Comparison of ENCODE assay signal across 17 cellular contexts in the genomic region with DNA sequence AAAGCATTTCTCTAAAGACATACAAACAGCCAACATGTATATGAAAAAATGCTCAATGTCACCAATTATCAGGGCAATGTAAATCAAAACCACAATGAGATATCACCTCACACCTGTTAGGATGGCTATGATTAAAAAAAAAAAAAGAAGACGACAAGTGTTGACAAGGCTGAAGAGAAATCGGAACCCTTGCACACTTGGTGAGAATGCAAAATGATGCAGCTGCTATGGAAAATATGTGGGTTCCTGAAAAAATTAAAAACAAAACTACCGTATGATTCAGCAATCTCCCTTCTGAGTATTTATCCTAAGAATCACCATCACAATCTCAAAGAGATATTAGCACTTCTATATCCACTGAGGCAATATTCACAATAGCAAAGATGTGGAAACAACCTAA. TPM values are rescaled to one million over a fixed set of nuclear protein-coding genes. Genes with fewer than 3 reads are reported as not detected.
DNase-seq lines count a peak whose midpoint lies in the region; ATAC-seq, FAIRE-seq and TF ChIP-seq lines count a peak whose summit lies in the region.
"Had no signal": no experiment of that assay in that cellular context is flagged by ENCODE, and none has a peak within 500 bp of the region (broad histone marks: within the 10 kb centered on the region; RNA-seq: fewer than 3 reads in every experiment).

No MANE protein-coding gene starts in this region.

- DNase-seq in activated CD4-positive, alpha-beta T cell treated with anti-CD3 and anti-CD28 coated beads for 36 hours, result no peak
- no peak for DNase-seq in activated CD4-positive, alpha-beta T cell treated with anti-CD3 and anti-CD28 coated beads for 48 hours
- no peak for DNase-seq in Karpas-422
- DNase-seq in stimulated activated effector memory CD8-positive, alpha-beta T cell treated with anti-CD3 and anti-CD28 coated beads, Interleukin-12 subunit alpha, Interleukin-12 subunit beta, amount 100 ng/mL, for 72 hours (ENCODE audit: low spot score in 2 of 2), result no peak
- no peak for DNase-seq in H54 (ENCODE audit: insufficient read length, low spot score)
- DNase-seq: 8988T; AML-193; Caco-2; CD8-positive, alpha-beta memory T cell; DND-41; GDM1; GM23248; H7; IMR-90 had no signal

- H3K9ac ChIP-seq in Karpas-422 (ENCODE audit: low read length), result no peak overlapping the region
- no peak overlapping the region for H3K9ac ChIP-seq in OCI-LY3 (ENCODE audit: low read length)
- H3K9ac ChIP-seq: BLaER1, GM23248 had no signal

- no peak overlapping the region for H2AFZ ChIP-seq in Karpas-422 (ENCODE audit: low read length)
- H2AFZ ChIP-seq in OCI-LY3 (ENCODE audit: low read depth, low read length), result no peak overlapping the region
- H2AFZ ChIP-seq: GM23248 had no signal

- no peak for TF ChIP-seq CTCF in OCI-LY3 (IDR thresholded peaks at IDR 0.05; ENCODE audit: low read depth, low read length)

- H3K4me3 Mint-ChIP-seq in activated CD4-positive, alpha-beta T cell treated with anti-CD3 and anti-CD28 coated beads for 36 hours, result no peak overlapping the region
- H3K4me3 Mint-ChIP-seq in stimulated activated effector memory CD8-positive, alpha-beta T cell treated with anti-CD3 and anti-CD28 coated beads, Interleukin-12 subunit alpha, Interleukin-12 subunit beta, amount 100 ng/mL, for 72 hours, result no peak overlapping the region

- POLR2A ChIA-PET in activated CD4-positive, alpha-beta T cell treated with anti-CD3 and anti-CD28 coated beads for 36 hours (lab: Charles Lee), result no interaction called here

- no peaks in the 10 kb centered on the region for H3K9me3 ChIP-seq in Karpas-422 (ENCODE audit: low read length)
- no peaks in the 10 kb centered on the region; the same call in 1 of the 2 replicates for H3K9me3 ChIP-seq in OCI-LY3 (ENCODE audit: insufficient read depth, low read length)

- FAIRE-seq in H54 (lab: Jason Lieb, UNC), result no peak

- peak overlapping the region; percentile 37; the same call in 1 of the 2 replicates for H3K27ac ChIP-seq in Karpas-422 (ENCODE audit: low read length)
- H3K27ac ChIP-seq in OCI-LY3 (ENCODE audit: low read length), result no peak overlapping the region
- H3K27ac ChIP-seq: BLaER1, GM23248 had no signal

- H3K27ac Mint-ChIP-seq in activated CD4-positive, alpha-beta T cell treated with anti-CD3 and anti-CD28 coated beads for 36 hours, result no peak overlapping the region
- no peak overlapping the region for H3K27ac Mint-ChIP-seq in stimulated activated effector memory CD8-positive, alpha-beta T cell treated with anti-CD3 and anti-CD28 coated beads, Interleukin-12 subunit alpha, Interleukin-12 subunit beta, amount 100 ng/mL, for 72 hours

- intact Hi-C loops in activated CD4-positive, alpha-beta T cell treated with anti-CD3 and anti-CD28 coated beads for 36 hours (cut with DNase I, micrococcal nuclease), result no loop called here

- H3K4me1 ChIP-seq in Karpas-422 (ENCODE audit: low read length) (peaks cover 9% of the 10 kb centered on the region), OCI-LY3 (ENCODE audit: low read length) (peaks cover 23% of the 10 kb centered on the region)

- peaks cover 44% of the 10 kb centered on the region for H3K36me3 ChIP-seq in Karpas-422 (ENCODE audit: insufficient read depth, low read length)
- H3K36me3 ChIP-seq in OCI-LY3 (replicated peaks; ENCODE audit: low read depth, low read length), result peaks cover 29% of the 10 kb centered on the region

- no peak for TF ChIP-seq POLR2A in H54 (IDR thresholded peaks at IDR 0.05; ENCODE audit: low read depth, low read length)

- peaks cover 23% of the 10 kb centered on the region for H3K9me3 Mint-ChIP-seq in activated CD4-positive, alpha-beta T cell treated with anti-CD3 and anti-CD28 coated beads for 36 hours (ENCODE audit: low read depth)
- peaks cover 1% of the 10 kb centered on the region for H3K9me3 Mint-ChIP-seq in stimulated activated effector memory CD8-positive, alpha-beta T cell treated with anti-CD3 and anti-CD28 coated beads, Interleukin-12 subunit alpha, Interleukin-12 subunit beta, amount 100 ng/mL, for 72 hours

- H3K4me1 Mint-ChIP-seq in activated CD4-positive, alpha-beta T cell treated with anti-CD3 and anti-CD28 coated beads for 36 hours, result peaks cover 39% of the 10 kb centered on the region
- H3K4me1 Mint-ChIP-seq in stimulated activated effector memory CD8-positive, alpha-beta T cell treated with anti-CD3 and anti-CD28 coated beads, Interleukin-12 subunit alpha, Interleukin-12 subunit beta, amount 100 ng/mL, for 72 hours, result peaks cover 52% of the 10 kb centered on the region

- H3K9me2 ChIP-seq in Karpas-422 (replicated peaks; ENCODE audit: insufficient read depth, low read length), result no peaks in the 10 kb centered on the region

- no peaks in the 10 kb centered on the region for H3K27me3 ChIP-seq in Karpas-422 (ENCODE audit: low read length)
- no peaks in the 10 kb centered on the region for H3K27me3 ChIP-seq in OCI-LY3 (ENCODE audit: low read depth, low read length)
- H3K27me3 ChIP-seq: BLaER1 had no signal

- H3K4me3 ChIP-seq in Karpas-422 (ENCODE audit: low read length) (no peak overlapping the region), OCI-LY3 (ENCODE audit: low read length) (no peak overlapping the region)
- H3K4me3 ChIP-seq: BLaER1, GM23248 had no signal

- H3K4me2 ChIP-seq in Karpas-422 (ENCODE audit: low read depth, low read length, poor library complexity, severe bottlenecking), result no peak overlapping the region
- H3K4me2 ChIP-seq in OCI-LY3 (ENCODE audit: low read length), result peak overlapping the region; percentile 58
- H3K4me2 ChIP-seq: BLaER1 had no signal

- no peaks in the 10 kb centered on the region for H3K27me3 Mint-ChIP-seq in activated CD4-positive, alpha-beta T cell treated with anti-CD3 and anti-CD28 coated beads for 36 hours
- H3K27me3 Mint-ChIP-seq: CD8-positive, alpha-beta memory T cell had no signal

- H3K79me2 ChIP-seq in Karpas-422 (ENCODE audit: low read length), result peaks cover 100% of the 10 kb centered on the region
- H3K79me2 ChIP-seq in OCI-LY3 (ENCODE audit: low read length), result peaks cover 98% of the 10 kb centered on the region

- H4K20me1 ChIP-seq in Karpas-422 (ENCODE audit: insufficient read depth, low read depth, low read length), result 0 out of 2 replicates have a peak, but pooled peaks cover 3% of the 10 kb centered on the region
- peaks cover 43% of the 10 kb centered on the region for H4K20me1 ChIP-seq in OCI-LY3 (ENCODE audit: insufficient read depth, low read length)

- CTCF ChIA-PET in activated CD4-positive, alpha-beta T cell treated with anti-CD3 and anti-CD28 coated beads for 36 hours (lab: Charles Lee), result no interaction called here

- peaks cover 42% of the 10 kb centered on the region for H3K36me3 Mint-ChIP-seq in activated CD4-positive, alpha-beta T cell treated with anti-CD3 and anti-CD28 coated beads for 36 hours (ENCODE audit: low read depth)
- peaks cover 6% of the 10 kb centered on the region for H3K36me3 Mint-ChIP-seq in stimulated activated effector memory CD8-positive, alpha-beta T cell treated with anti-CD3 and anti-CD28 coated beads, Interleukin-12 subunit alpha, Interleukin-12 subunit beta, amount 100 ng/mL, for 72 hours

- peak; percentile 42 for ATAC-seq in activated CD4-positive, alpha-beta T cell treated with anti-CD3 and anti-CD28 coated beads for 36 hours
- ATAC-seq in stimulated activated effector memory CD8-positive, alpha-beta T cell treated with anti-CD3 and anti-CD28 coated beads, Interleukin-12 subunit alpha, Interleukin-12 subunit beta, amount 100 ng/mL, for 72 hours, result peak; percentile 76
- no peak for ATAC-seq in GM21390 (IDR thresholded peaks at IDR 0.05; ENCODE audit: unreplicated experiment)

RNA-seq across cellular contexts. Expression of gene LMBR1, which starts 11.3 kb away (rescaled TPM):
- total RNA-seq in activated CD4-positive, alpha-beta T cell treated with anti-CD3 and anti-CD28 coated beads for 36 hours, result 10 to 100 TPM; 31.0 to 39.0 TPM
- 123 and 202 TPM in 2 replicates for total RNA-seq in Karpas-422 (2014; rRNA removed; shearing (Covaris generic); ENCODE audit: low replicate concordance)
